Comparison of ENCODE assay signal across 8 cellular contexts in genomic region chr10:104121485-104122272, GRCh38. TPM values are rescaled to one million over a fixed set of nuclear protein-coding genes. Genes with fewer than 3 reads are reported as not detected.
DNase-seq lines count a peak whose midpoint lies in the region; ATAC-seq, FAIRE-seq and TF ChIP-seq lines count a peak whose summit lies in the region.

Gene SFR1 (plus strand): TSS chr10:104122171. CDS start chr10:104122184, 13 bp downstream.

- H3K36me3 ChIP-seq in astrocyte (ENCODE audit: insufficient read depth, low read length) (no peaks in the 10 kb centered on the region), aorta (ENCODE audit: control insufficient read depth in 1 of 2, insufficient read depth in 2 of 2, low read length in 1 of 2) (no peaks in the 10 kb centered on the region)

- peak within 1 kb of the TSS; percentile 93 for H3K4me2 ChIP-seq in astrocyte (ENCODE audit: low read length)

- H3K27ac ChIP-seq in astrocyte (ENCODE audit: low read depth, low read length) = peak within 1 kb of the TSS; percentile 100
- peak within 1 kb of the TSS; percentile 98 for H3K27ac ChIP-seq in right cardiac atrium (ENCODE audit: low read length)
- peak within 1 kb of the TSS; percentile 94 to 96 for H3K27ac ChIP-seq in aorta (ENCODE audit: low read depth in 1 of 2, low read length in 2 of 2)

- H2AFZ ChIP-seq in astrocyte (ENCODE audit: low read depth, low read length) = peak within 1 kb of the TSS; percentile 73

- H3K4me1 Mint-ChIP-seq in astrocyte (ENCODE audit: low read depth, unreplicated experiment) = peaks cover 22% of the 10 kb centered on the region

- ATAC-seq in HG02981 (IDR thresholded peaks at IDR 0.05; ENCODE audit: unreplicated experiment) (peak; percentile 86), right cardiac atrium (peak; percentile 96 to 97), aorta (ENCODE audit: low FRiP score) (peak; percentile 98)

- no peaks in the 10 kb centered on the region for H3K27me3 Mint-ChIP-seq in astrocyte (ENCODE audit: low read depth, unreplicated experiment)

- peak within 1 kb of the TSS; percentile 91 for H3K4me3 Mint-ChIP-seq in astrocyte (ENCODE audit: unreplicated experiment)

- 0% methylated on average over 70 of the region's 70 CpGs for WGBS in right cardiac atrium
- 0 to 1% methylated on average over 63 to 70 of the region's 70 CpGs for WGBS in aorta, 2 donors

- H3K27ac Mint-ChIP-seq in astrocyte (ENCODE audit: unreplicated experiment) = peak within 1 kb of the TSS; percentile 99

- H3K4me1 ChIP-seq in astrocyte (ENCODE audit: insufficient read depth, low read length) = peaks cover 29% of the 10 kb centered on the region
- no peaks in the 10 kb centered on the region for H3K4me1 ChIP-seq in right cardiac atrium (ENCODE audit: control insufficient read depth, insufficient read depth, low read length)
- no peaks in the 10 kb centered on the region for H3K4me1 ChIP-seq in aorta (ENCODE audit: control insufficient read depth in 1 of 2, insufficient read depth in 2 of 2, low read length in 2 of 2)

- no peaks in the 10 kb centered on the region for H4K20me1 ChIP-seq in astrocyte (ENCODE audit: insufficient read depth, low read length)

- intact Hi-C loops in right cardiac atrium (cut with DNase I) (loop anchor here in 2 of 4 donors (5.0 to 10.0 kb wide), 2 partner anchors 234 to 237 kb away; no protein-coding TSS in a partner anchor), aorta (cut with DNase I) (loop anchor here (1.0 to 5.0 kb wide), 5 partner anchors 74 to 234 kb away; partner anchors contain the start of genes SLK (in 1 of the 2) and STN1 (in 1 of the 2))

- H3K9ac ChIP-seq in astrocyte (ENCODE audit: low read length) = peak within 1 kb of the TSS; percentile 99

- no peaks in the 10 kb centered on the region for H3K9me3 Mint-ChIP-seq in astrocyte (ENCODE audit: unreplicated experiment)

- H3K4me3 ChIP-seq in astrocyte (ENCODE audit: insufficient read depth, low read depth, low read length) = peak within 1 kb of the TSS; percentile 75
- H3K4me3 ChIP-seq in right cardiac atrium (ENCODE audit: low read length) = peak within 1 kb of the TSS; percentile 74
- peak within 1 kb of the TSS; percentile 67 to 81 for H3K4me3 ChIP-seq in aorta (ENCODE audit: low read length in 2 of 2)

- no peaks in the 10 kb centered on the region for H3K79me2 ChIP-seq in astrocyte (ENCODE audit: insufficient read depth, low read length)

- H3K9me3 ChIP-seq in astrocyte (ENCODE audit: insufficient read depth, low read depth, low read length) (no peaks in the 10 kb centered on the region), right cardiac atrium (ENCODE audit: control insufficient read depth, low read length) (no peaks in the 10 kb centered on the region), aorta (ENCODE audit: control insufficient read depth, low read length) (no peaks in the 10 kb centered on the region)

- peak; percentile 83 for DNase-seq in GM18507 (ENCODE audit: extremely low spot score, insufficient read length, low read depth)
- DNase-seq in NCI-H2029 (lab: John Stamatoyannopoulos, UW) = peak; percentile 89
- peak; percentile 98 for DNase-seq in T-helper 22 cell (ENCODE audit: low read depth)
- DNase-seq in astrocyte (ENCODE audit: low read depth) = peak; percentile 95
- peak; percentile 99 to 100 (median 100) for DNase-seq in right cardiac atrium
- DNase-seq in putamen (ENCODE audit: low spot score) = peak; percentile 99
- peak; percentile 99 to 100 for DNase-seq in aorta

- FAIRE-seq in GM18507 (lab: Jason Lieb, UNC) (peak; percentile 99), astrocyte (lab: Jason Lieb, UNC) (peak; percentile 68)

- TF ChIP-seq CTCF in astrocyte (IDR thresholded peaks at IDR 0.05; ENCODE audit: insufficient read depth, low read depth, low read length) = peak; percentile 31

- H3K27me3 ChIP-seq in astrocyte (ENCODE audit: insufficient read depth, low read length) = no peaks in the 10 kb centered on the region
- no peaks in the 10 kb centered on the region for H3K27me3 ChIP-seq in right cardiac atrium (ENCODE audit: control insufficient read depth, insufficient read depth)
- no peaks in the 10 kb centered on the region for H3K27me3 ChIP-seq in aorta (ENCODE audit: control insufficient read depth in 1 of 2, insufficient read depth in 2 of 2, low read length in 1 of 2)

- H3K36me3 Mint-ChIP-seq in astrocyte (ENCODE audit: low read depth, unreplicated experiment) = no peaks in the 10 kb centered on the region

RNA-seq across cellular contexts. Expression of gene SFR1, which starts in this region (rescaled TPM):
- total RNA-seq in astrocyte (3.6 and 4.4 TPM in 2 replicates), right cardiac atrium (1 to 10 TPM; 7.0 to 8.4 (median 7.3) TPM), aorta (1 to 10 TPM; 6.0 to 6.5 TPM)
- polyA plus RNA-seq in right cardiac atrium (7.1 TPM), aorta (1 to 10 TPM; 6.8 to 8.9 TPM)

Comparison
In these comparisons a context has a peak if more than half of its experiments do, and no peak if none do; other contexts are left out.
1. Peak in every context shown above with its lines: DNase-seq, ATAC-seq, H3K4me3 ChIP-seq and H3K27ac ChIP-seq.